Comparison of ENCODE assay signal across 33 cellular contexts in the genomic region with DNA sequence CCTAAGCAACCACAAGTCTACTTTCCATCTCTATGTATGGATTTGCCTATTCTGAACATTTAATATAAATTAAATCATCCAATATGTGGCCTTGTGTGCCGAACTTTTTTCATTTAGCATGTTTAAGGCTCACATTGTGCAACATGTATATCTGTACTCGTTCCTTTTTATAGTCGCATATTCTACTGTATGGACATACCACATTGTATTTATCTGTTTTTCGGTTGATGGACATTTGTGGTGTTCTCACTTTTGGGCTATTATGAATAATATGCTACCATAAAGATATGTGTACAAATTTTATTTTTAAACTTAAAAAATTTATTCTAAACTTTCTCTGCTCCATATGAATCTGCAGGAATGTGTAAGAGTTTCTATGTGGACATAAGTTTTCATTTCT. TPM values are rescaled to one million over a fixed set of nuclear protein-coding genes. Genes with fewer than 3 reads are reported as not detected.
DNase-seq lines count a peak whose midpoint lies in the region; ATAC-seq and TF ChIP-seq lines count a peak whose summit lies in the region.
"Had no signal": no experiment of that assay in that cellular context is flagged by ENCODE, and none has a peak within 500 bp of the region (broad histone marks: within the 10 kb centered on the region; RNA-seq: fewer than 3 reads in every experiment).

No MANE protein-coding gene starts in this region.

- no peak overlapping the region for H3K4me2 ChIP-seq in SK-N-SH
- no peak overlapping the region for H3K4me2 ChIP-seq in IMR-90 (ENCODE audit: low read depth, low read length)
- H3K4me2 ChIP-seq in PC-9: peak overlapping the region; percentile 34; the same call in 1 of the 2 replicates
- no peak overlapping the region for H3K4me2 ChIP-seq in GM23338
- H3K4me2 ChIP-seq: A549; BLaER1; BLaER1 treated with 17β-estradiol and CSF1 and Interleukin-3, amounts not matched to agents 10 nM and 100 nM had no signal

- H3K27ac ChIP-seq in SK-N-SH (ENCODE audit: low read depth in 2 of 2, low read length in 1 of 2) (no peak overlapping the region), IMR-90 (ENCODE audit: insufficient read depth, low read length) (no peak overlapping the region), PC-9 (peak overlapping the region; percentile 69), GM23338 (ENCODE audit: low read depth) (no peak overlapping the region)
- H3K27ac ChIP-seq: 22Rv1; A549; BLaER1; BLaER1 treated with 17β-estradiol and CSF1 and Interleukin-3, amounts not matched to agents 10 nM and 100 nM; C4-2B had no signal

- ATAC-seq in SK-N-SH treated with all-trans-retinoic acid at 6 μM for 48 hours: no peak
- no peak for ATAC-seq in IMR-90 (ENCODE audit: low read depth)
- ATAC-seq in GM23338: no peak
- ATAC-seq: A549; CD8-positive, alpha-beta T cell had no signal

- H3K14ac ChIP-seq in IMR-90 (replicated peaks; ENCODE audit: low read depth, low read length): no peak overlapping the region

- POLR2A ChIA-PET in SK-N-SH (lab: Yijun Ruan, JAX): no interaction called here
- POLR2A ChIA-PET in IMR-90 (lab: Charles Lee; ENCODE audit: unreplicated experiment): no interaction called here
- POLR2A ChIA-PET in PC-9 (lab: Charles Lee; ENCODE audit: unreplicated experiment): no interaction called here

- H3K4me1 ChIP-seq in SK-N-SH (ENCODE audit: control insufficient read depth in 1 of 2, insufficient read depth in 2 of 2, low read depth in 1 of 2, low read length in 1 of 2) (no peaks in the 10 kb centered on the region), IMR-90 (ENCODE audit: control insufficient read depth, insufficient read depth, low read length) (no peaks in the 10 kb centered on the region), PC-9 (replicated peaks; ENCODE audit: insufficient read depth) (peaks cover 40% of the 10 kb centered on the region), GM23338 (ENCODE audit: insufficient read depth) (no peaks in the 10 kb centered on the region)
- H3K4me1 ChIP-seq: A549; BE2C; BLaER1; BLaER1 treated with 17β-estradiol and CSF1 and Interleukin-3, amounts not matched to agents 10 nM and 100 nM; Caco-2 had no signal

- TF ChIP-seq EP300 in SK-N-SH (IDR thresholded peaks at IDR 0.05; ENCODE audit: borderline replicate concordance in 1 of 2, low read depth in 1 of 2, low read length in 1 of 2): no peak

- no peak overlapping the region for H2BK20ac ChIP-seq in IMR-90 (ENCODE audit: low read depth, low read length)

- H3K4ac ChIP-seq in IMR-90 (ENCODE audit: low read depth, low read length): no peak overlapping the region

- no peak overlapping the region for H2BK5ac ChIP-seq in IMR-90 (ENCODE audit: low read depth, low read length, poor library complexity, severe bottlenecking)

- H3F3A ChIP-seq in SK-N-SH (replicated peaks; ENCODE audit: insufficient read depth) (no peaks in the 10 kb centered on the region), PC-9 (ENCODE audit: insufficient read depth, low read depth) (peaks cover 36% of the 10 kb centered on the region), GM23338 (replicated peaks; ENCODE audit: low read depth) (no peaks in the 10 kb centered on the region; the same call in 1 of the 2 replicates)

- H3K79me1 ChIP-seq in IMR-90 (ENCODE audit: low read depth in 1 of 2, low read length in 2 of 2): peaks cover 0 to 3% of the 10 kb centered on the region in 2 experiments; a peak in 2 of 4 replicates

- no peaks in the 10 kb centered on the region for H4K20me1 ChIP-seq in SK-N-SH (ENCODE audit: insufficient read depth)
- H4K20me1 ChIP-seq in IMR-90 (ENCODE audit: insufficient read depth, low read length): no peaks in the 10 kb centered on the region
- no peaks in the 10 kb centered on the region for H4K20me1 ChIP-seq in PC-9 (ENCODE audit: insufficient read depth)
- no peaks in the 10 kb centered on the region for H4K20me1 ChIP-seq in GM23338 (replicated peaks; ENCODE audit: insufficient read depth)
- H4K20me1 ChIP-seq: BLaER1; BLaER1 treated with 17β-estradiol and CSF1 and Interleukin-3, amounts not matched to agents 10 nM and 100 nM had no signal

- WGBS in SK-N-SH (ENCODE audit: low lambda C conversion rate): 96% methylated on average over 4 of the region's 4 CpGs
- no CpG with 5 or more reads among the region's 4 CpGs for whole genome bisulfite sequencing in IMR-90 (ENCODE audit: extremely low coverage in 2 of 2, insufficient read length in 1 of 2), 2 experiments

- H3K9ac ChIP-seq in SK-N-SH (no peak overlapping the region), IMR-90 (ENCODE audit: low read depth, low read length) (no peak overlapping the region)
- H3K9ac ChIP-seq: BLaER1; BLaER1 treated with 17β-estradiol and CSF1 and Interleukin-3, amounts not matched to agents 10 nM and 100 nM had no signal

- H3K56ac ChIP-seq in IMR-90 (ENCODE audit: extremely low read depth, insufficient read depth, low read length): no peak overlapping the region

- TF ChIP-seq CTCF in SK-N-SH (IDR thresholded peaks at IDR 0.05): no peak
- no peak for TF ChIP-seq CTCF in IMR-90 (conservative IDR thresholded peaks at IDR 0.05; ENCODE audit: low read depth, low read length)
- no peak for TF ChIP-seq CTCF in PC-9 (conservative IDR thresholded peaks at IDR 0.05)
- no peak for TF ChIP-seq CTCF in GM23338 (conservative IDR thresholded peaks at IDR 0.05; ENCODE audit: low read depth in 2 of 2)

- no peaks in the 10 kb centered on the region; the same call in 2 of the 3 replicates for H3K4me1 Mint-ChIP-seq in GM23338
- H3K4me1 Mint-ChIP-seq: B cell; CD14-positive monocyte; CD4-positive, alpha-beta memory T cell; CD8-positive, alpha-beta memory T cell had no signal

- TF ChIP-seq POLR2A in IMR-90 (IDR thresholded peaks at IDR 0.05; ENCODE audit: low read depth, low read length): no peak

- TF ChIP-seq RAD21 in SK-N-SH (IDR thresholded peaks at IDR 0.05; ENCODE audit: low read length) (no peak), IMR-90 (IDR thresholded peaks at IDR 0.05; ENCODE audit: low read length) (no peak)

- no peaks in the 10 kb centered on the region for H3K27me3 ChIP-seq in SK-N-SH (ENCODE audit: insufficient read depth)
- H3K27me3 ChIP-seq in IMR-90 (ENCODE audit: control insufficient read depth, insufficient read depth, low read length): no peaks in the 10 kb centered on the region
- no peaks in the 10 kb centered on the region for H3K27me3 ChIP-seq in PC-9 (ENCODE audit: insufficient read depth, low read depth)
- H3K27me3 ChIP-seq in GM23338 (ENCODE audit: insufficient read depth): no peaks in the 10 kb centered on the region
- H3K27me3 ChIP-seq: BE2C; BLaER1; BLaER1 treated with 17β-estradiol and CSF1 and Interleukin-3, amounts not matched to agents 10 nM and 100 nM had no signal

- no peaks in the 10 kb centered on the region; the same call in 1 of the 2 replicates for H3K9me1 ChIP-seq in IMR-90 (ENCODE audit: insufficient read depth, low read length)

- H3K79me2 ChIP-seq in SK-N-SH (ENCODE audit: insufficient read depth): no peaks in the 10 kb centered on the region
- peaks cover 53% of the 10 kb centered on the region for H3K79me2 ChIP-seq in PC-9 (ENCODE audit: low read depth)
- H3K79me2 ChIP-seq in GM23338 (replicated peaks; ENCODE audit: insufficient read depth): no peaks in the 10 kb centered on the region

- CTCF ChIA-PET in SK-N-SH (lab: Yijun Ruan, JAX): no interaction called here
- CTCF ChIA-PET in IMR-90 (lab: Yijun Ruan, JAX): no interaction called here
- CTCF ChIA-PET in PC-9 (lab: Charles Lee): no interaction called here

- no peaks in the 10 kb centered on the region for H3K9me3 Mint-ChIP-seq in GM23338
- H3K9me3 Mint-ChIP-seq: CD14-positive monocyte; CD4-positive, alpha-beta memory T cell; CD4-positive, alpha-beta T cell; CD4-positive, CD25-positive, alpha-beta regulatory T cell; CD8-positive, alpha-beta memory T cell; CD8-positive, alpha-beta T cell had no signal

- H3K4me3 ChIP-seq in SK-N-SH (ENCODE audit: low read depth in 2 of 2, low read length in 1 of 2): no peak overlapping the region
- H3K4me3 ChIP-seq in IMR-90 (ENCODE audit: insufficient read depth, low read depth, low read length): no peak overlapping the region
- no peak overlapping the region for H3K4me3 ChIP-seq in PC-9
- H3K4me3 ChIP-seq in GM23338: no peak overlapping the region
- H3K4me3 ChIP-seq: A549; BLaER1; BLaER1 treated with 17β-estradiol and CSF1 and Interleukin-3, amounts not matched to agents 10 nM and 100 nM had no signal

- intact Hi-C loops in IMR-90 (cut with micrococcal nuclease): no loop called here
- intact Hi-C loops in PC-9 (cut with micrococcal nuclease; ENCODE audit: unreplicated experiment): no loop called here

- no peak overlapping the region for H2AK5ac ChIP-seq in IMR-90 (ENCODE audit: low read depth, low read length)

- no peak for DNase-seq in SK-N-SH
- no peak for DNase-seq in IMR-90
- no peak for DNase-seq in PC-9
- no peak for DNase-seq in SKM-1 (lab: John Stamatoyannopoulos, UW; ENCODE audit: unreplicated experiment)
- no peak for DNase-seq in GM23338 (ENCODE audit: low spot score)
- DNase-seq: 8988T; ACHN; AML-193; BE2C; C1 segment of cervical spinal cord; Caco-2; CD4-positive, alpha-beta memory T cell; CD4-positive, alpha-beta T cell; CD4-positive, CD25-positive, alpha-beta regulatory T cell; CD8-positive, alpha-beta memory T cell; CD8-positive, alpha-beta T cell; COR-L47; DMS 273 treated with DMSO at 0.1 percent for 48 hours; DMS153; DMS53; DMS79; DMS79 treated with DMSO at 0.1 percent for 48 hours; DND-41; EL had no signal

- no peak overlapping the region for H3K4me3 Mint-ChIP-seq in GM23338
- H3K4me3 Mint-ChIP-seq: B cell; CD14-positive monocyte; CD4-positive, alpha-beta memory T cell; CD4-positive, alpha-beta T cell; CD4-positive, CD25-positive, alpha-beta regulatory T cell; CD8-positive, alpha-beta memory T cell; CD8-positive, alpha-beta T cell had no signal

- no peaks in the 10 kb centered on the region for H3K9me2 ChIP-seq in SK-N-SH
- no peaks in the 10 kb centered on the region for H3K9me2 ChIP-seq in PC-9 (ENCODE audit: insufficient read depth)
- no peaks in the 10 kb centered on the region for H3K9me2 ChIP-seq in GM23338 (ENCODE audit: insufficient read depth)

- in situ Hi-C loops in IMR-90 (cut with MboI; ENCODE audit: low sequenced_read_pairs): no loop called here

- H3K18ac ChIP-seq in IMR-90 (ENCODE audit: low read depth, low read length): no peak overlapping the region

- H3K27me3 Mint-ChIP-seq in GM23338 (ENCODE audit: insufficient read depth, low read depth, poor library complexity): no peaks in the 10 kb centered on the region
- H3K27me3 Mint-ChIP-seq: B cell had no signal

- H4K5ac ChIP-seq in IMR-90 (ENCODE audit: low read depth, low read length): no peak overlapping the region

- H3K9me3 ChIP-seq in SK-N-SH (no peaks in the 10 kb centered on the region), IMR-90 (ENCODE audit: control insufficient read depth, insufficient read depth, low read length) (no peaks in the 10 kb centered on the region), PC-9 (ENCODE audit: insufficient read depth, low read depth) (no peaks in the 10 kb centered on the region)
- H3K9me3 ChIP-seq: A549; BE2C; BLaER1; BLaER1 treated with 17β-estradiol and CSF1 and Interleukin-3, amounts not matched to agents 10 nM and 100 nM; Caco-2 had no signal

- no peak overlapping the region for H2AK9ac ChIP-seq in IMR-90 (replicated peaks; ENCODE audit: low read depth, low read length, poor library complexity)

- no peak overlapping the region for H4K91ac ChIP-seq in IMR-90 (ENCODE audit: insufficient read depth, low read depth, low read length)

- dilution Hi-C loops in IMR-90 (cut with HindIII; ENCODE audit: low sequenced_read_pairs, unreplicated experiment): no loop called here

- no peak overlapping the region for H2BK120ac ChIP-seq in IMR-90 (ENCODE audit: low read depth, low read length)

- H4K8ac ChIP-seq in IMR-90 (ENCODE audit: low read depth in 2 of 2, low read length in 2 of 2): no peak overlapping the region

- H3K36me3 ChIP-seq in SK-N-SH (replicated peaks in 1 of 2; ENCODE audit: control insufficient read depth in 1 of 2, insufficient read depth in 2 of 2, low read length in 1 of 2): no peaks in the 10 kb centered on the region
- H3K36me3 ChIP-seq in IMR-90 (ENCODE audit: control insufficient read depth, insufficient read depth, low read length): no peaks in the 10 kb centered on the region
- peaks cover 6% of the 10 kb centered on the region; the same call in 1 of the 2 replicates for H3K36me3 ChIP-seq in PC-9 (ENCODE audit: low read depth)
- no peaks in the 10 kb centered on the region for H3K36me3 ChIP-seq in GM23338 (ENCODE audit: insufficient read depth)
- H3K36me3 ChIP-seq: BE2C; BLaER1; BLaER1 treated with 17β-estradiol and CSF1 and Interleukin-3, amounts not matched to agents 10 nM and 100 nM had no signal

- no peaks in the 10 kb centered on the region for H3K36me3 Mint-ChIP-seq in GM23338 (ENCODE audit: low read depth)
- H3K36me3 Mint-ChIP-seq: CD14-positive monocyte; CD4-positive, alpha-beta memory T cell; CD4-positive, CD25-positive, alpha-beta regulatory T cell; CD8-positive, alpha-beta memory T cell; CD8-positive, alpha-beta T cell had no signal

- no peak overlapping the region for H3K27ac Mint-ChIP-seq in GM23338
- H3K27ac Mint-ChIP-seq: B cell; CD4-positive, alpha-beta memory T cell; CD4-positive, alpha-beta T cell; CD8-positive, alpha-beta memory T cell; CD8-positive, alpha-beta T cell had no signal

- BruUV-seq in IMR-90 (replicated peaks; lab: Mats Ljungman, UMichigan): no TSS peak
- BruUV-seq in PC-9 (replicated peaks; lab: Mats Ljungman, UMichigan): no TSS peak

- H2AFZ ChIP-seq in SK-N-SH (ENCODE audit: low read depth) (no peak overlapping the region), IMR-90 (replicated peaks; ENCODE audit: low read length, poor library complexity) (no peak overlapping the region), PC-9 (no peak overlapping the region), GM23338 (no peak overlapping the region)

- no peak overlapping the region for H3K23ac ChIP-seq in IMR-90 (ENCODE audit: low read depth, low read length)

- H2BK15ac ChIP-seq in IMR-90 (ENCODE audit: low read depth, low read length): no peak overlapping the region

RNA-seq across cellular contexts. Expression of a gene that starts 13.0 kb away (rescaled TPM):
- 0.41 TPM in 2 replicates for polyA plus RNA-seq in SK-N-SH (2012; rRNA removed)
- polyA plus RNA-seq in SK-N-SH (2012; cell fraction: cytosol; rRNA removed): 0.27 and 0.33 TPM in 2 replicates
- 0.58 and 0.93 TPM in 2 replicates for polyA plus RNA-seq in SK-N-SH (2012; cell fraction: nucleus; rRNA removed)
- 1.9 and 2.0 TPM in 2 replicates for total RNA-seq in IMR-90 (2012; rRNA removed)
- 0.49 and 0.63 TPM in 2 replicates for polyA plus RNA-seq in IMR-90 (2012; rRNA removed)
- 0.16 and 0.34 TPM in 2 replicates for polyA plus RNA-seq in IMR-90 (2012; cell fraction: cytosol; rRNA removed)
- polyA plus RNA-seq in IMR-90 (2012; cell fraction: nucleus; rRNA removed; ENCODE audit: low replicate concordance): 0.54 and 1.4 TPM in 2 replicates
- total RNA-seq in PC-9 (2021): 9.7 and 11.5 TPM in 2 replicates
- 4.3 and 4.8 TPM in 2 replicates for total RNA-seq in GM23338 (2014; rRNA removed; shearing (Covaris generic))
- 0.94 and 1.3 TPM in 2 replicates for polyA plus RNA-seq in GM23338 (2016; fragmentation: Nextera tagmentation; extraction: Ambion mirVana)
- total RNA-seq: Calu3; CD4-positive, alpha-beta memory T cell had no signal
- polyA plus RNA-seq: CD14-positive monocyte; CD4-positive, CD25-positive, alpha-beta regulatory T cell; CD8-positive, alpha-beta memory T cell had no signal
